In the genomic region with DNA sequence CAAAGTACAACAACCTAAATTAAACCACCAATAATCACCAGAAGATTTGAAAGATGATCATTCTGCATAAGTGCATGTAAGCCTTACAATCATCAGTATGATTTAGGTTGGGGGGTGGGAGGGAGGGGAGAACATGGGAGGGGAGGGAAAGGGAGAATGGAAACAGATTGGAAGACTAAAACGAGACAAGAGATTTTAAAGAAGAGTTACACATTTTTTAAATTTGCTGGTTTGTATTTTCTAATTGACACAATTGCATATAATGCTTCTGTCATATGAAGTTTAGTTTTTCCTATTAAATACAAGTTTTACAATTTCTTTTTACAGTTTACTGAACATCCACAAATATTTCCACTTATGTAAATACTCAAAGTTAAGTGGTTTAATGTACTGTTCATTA, we compare ENCODE assay signal across 34 cellular contexts.
"Had no signal": no experiment of that assay in that cellular context is flagged by ENCODE, and none has a peak within 500 bp of the region (broad histone marks: within the 10 kb centered on the region; RNA-seq: fewer than 3 reads in every experiment).

No MANE protein-coding gene starts in this region.

- H3K27me3 ChIP-seq: MG63 had no signal

- H3K4me3 ChIP-seq: MG63 had no signal

- DNase-seq: Karpas-422, Kasumi-1, MG63, MM.1S, MV-4-11, NCI-H1048, NCI-H1092, NCI-H1092 treated with DMSO at 0.1 percent for 48 hours, NCI-H1417, NCI-H1417 treated with DMSO at 0.1 percent for 48 hours, NCI-H1436, NCI-H1436 treated with DMSO at 0.1 percent for 48 hours, NCI-H146, NCI-H1694, NCI-H1694 treated with DMSO at 0.1 percent for 48 hours, NCI-H187, NCI-H187 treated with DMSO at 0.1 percent for 48 hours, NCI-H1930, NCI-H2029, NCI-H2029 treated with DMSO at 0.1 percent for 48 hours, NCI-H2081, NCI-H2081 treated with DMSO at 0.1 percent for 48 hours, NCI-H2107, NCI-H2171, NCI-H2171 treated with DMSO at 0.1 percent for 48 hours, NCI-H2227 treated with DMSO at 0.1 percent for 48 hours, NCI-H345, NCI-H446, NCI-H446 treated with DMSO at 0.1 percent for 48 hours, NCI-H510A, NCI-H510A treated with DMSO at 0.1 percent for 48 hours, NCI-H524, NCI-H524 treated with DMSO at 0.1 percent for 48 hours, NCI-H526 had no signal

- H3K36me3 ChIP-seq: MG63 had no signal

- H3K9me3 ChIP-seq: MG63 had no signal
